Comparison of ENCODE assay signal across 19 cellular contexts in genomic region chr6:142297605-142297995, GRCh38. TPM values are rescaled to one million over a fixed set of nuclear protein-coding genes. Genes with fewer than 3 reads are reported as not detected.
DNase-seq lines count a peak whose midpoint lies in the region; ATAC-seq and TF ChIP-seq lines count a peak whose summit lies in the region.
"Had no signal": no experiment of that assay in that cellular context is flagged by ENCODE, and none has a peak within 500 bp of the region (broad histone marks: within the 10 kb centered on the region; RNA-seq: fewer than 3 reads in every experiment).

No MANE protein-coding gene starts in this region.

- BruUV-seq in Caco-2 (replicated peaks; lab: Mats Ljungman, UMichigan), result no TSS peak

- H3K36me3 Mint-ChIP-seq in Caco-2 (ENCODE audit: insufficient read depth, unreplicated experiment), result peaks cover 13% of the 10 kb centered on the region
- H3K36me3 Mint-ChIP-seq in chondrocyte (ENCODE audit: low read depth), result no peaks in the 10 kb centered on the region
- peaks cover 4% of the 10 kb centered on the region for H3K36me3 Mint-ChIP-seq in neural crest cell (ENCODE audit: low read depth)

- H3K79me2 ChIP-seq in OCI-LY3 (ENCODE audit: low read length), result no peaks in the 10 kb centered on the region

- no peak for ATAC-seq in GM19023 (IDR thresholded peaks at IDR 0.05; ENCODE audit: unreplicated experiment)
- ATAC-seq in esophagus mucosa, result no peak
- ATAC-seq: GM23338, Right ventricle myocardium inferior had no signal

- H3K4me3 ChIP-seq in Caco-2 (ENCODE audit: low read depth, low read length) (no peak overlapping the region), OCI-LY3 (ENCODE audit: low read length) (no peak overlapping the region)
- H3K4me3 ChIP-seq: GM23338, PC-9 had no signal

- H3K4me1 ChIP-seq in Caco-2, result peaks cover 57% of the 10 kb centered on the region
- H3K4me1 ChIP-seq in OCI-LY3 (ENCODE audit: low read length), result peaks cover 15% of the 10 kb centered on the region

- intact Hi-C loops in Caco-2 (cut with micrococcal nuclease; ENCODE audit: unreplicated experiment), result no loop called here

- peaks cover 28% of the 10 kb centered on the region for H3K9me3 Mint-ChIP-seq in Caco-2 (ENCODE audit: unreplicated experiment)
- H3K9me3 Mint-ChIP-seq in chondrocyte (ENCODE audit: low read depth), result no peaks in the 10 kb centered on the region
- peaks cover 5% of the 10 kb centered on the region for H3K9me3 Mint-ChIP-seq in neural crest cell
- H3K9me3 Mint-ChIP-seq: GM23338 had no signal

- no peaks in the 10 kb centered on the region for H3K27me3 Mint-ChIP-seq in Caco-2 (ENCODE audit: insufficient read depth, unreplicated experiment)
- peaks cover under 1% of the 10 kb centered on the region for H3K27me3 Mint-ChIP-seq in chondrocyte (ENCODE audit: low read depth)
- peaks cover 15% of the 10 kb centered on the region for H3K27me3 Mint-ChIP-seq in neural crest cell (ENCODE audit: low read depth)

- DNase-seq in Caco-2 (no peak), chondrocyte (ENCODE audit: low spot score) (no peak), neural crest cell (ENCODE audit: low read depth, low spot score) (no peak), NCI-H1105 treated with DMSO at 0.1 percent for 48 hours (lab: John Stamatoyannopoulos, UW) (no peak)
- DNase-seq in activated CD4-positive, alpha-beta T cell treated with anti-CD3 and anti-CD28 coated beads for 48 hours, result no peak
- DNase-seq: AML-193, COR-L47, KG1, NCI-H146, NCI-H2081 treated with DMSO at 0.1 percent for 48 hours, NCI-H510A, NCI-H774, PC-9 had no signal

- peak overlapping the region; percentile 7 for H3K4me3 Mint-ChIP-seq in Caco-2 (ENCODE audit: unreplicated experiment)
- no peak overlapping the region for H3K4me3 Mint-ChIP-seq in chondrocyte (ENCODE audit: unreplicated experiment)
- H3K4me3 Mint-ChIP-seq in neural crest cell, result peak overlapping the region; percentile 84
- H3K4me3 Mint-ChIP-seq: CD14-positive monocyte, GM23338 had no signal

- POLR2A ChIA-PET in Caco-2 (lab: Charles Lee), result no interaction called here

- TF ChIP-seq CTCF in Caco-2 (IDR thresholded peaks at IDR 0.05; ENCODE audit: insufficient read depth in 1 of 2, low read depth in 1 of 2, low read length in 1 of 2, severe bottlenecking in 1 of 2, unreplicated experiment in 1 of 2) (no peak), OCI-LY3 (IDR thresholded peaks at IDR 0.05; ENCODE audit: low read depth, low read length) (no peak), chondrocyte (IDR thresholded peaks at IDR 0.05) (no peak), neural crest cell (conservative IDR thresholded peaks at IDR 0.05) (no peak)

- no peak overlapping the region for H2AFZ ChIP-seq in OCI-LY3 (ENCODE audit: low read depth, low read length)
- H2AFZ ChIP-seq: GM23338, PC-9 had no signal

- H3K9me3 ChIP-seq in Caco-2, result no peaks in the 10 kb centered on the region
- H3K9me3 ChIP-seq in OCI-LY3 (ENCODE audit: insufficient read depth, low read length), result no peaks in the 10 kb centered on the region

- H3K36me3 ChIP-seq in Caco-2 (ENCODE audit: control insufficient read depth, insufficient read depth, low read length) (no peaks in the 10 kb centered on the region), OCI-LY3 (replicated peaks; ENCODE audit: low read depth, low read length) (no peaks in the 10 kb centered on the region)

- H3K4me1 Mint-ChIP-seq in Caco-2 (ENCODE audit: low read depth, unreplicated experiment) (peaks cover 56% of the 10 kb centered on the region), chondrocyte (ENCODE audit: low read depth) (peaks cover 21% of the 10 kb centered on the region), neural crest cell (peaks cover 47% of the 10 kb centered on the region)

- no peaks in the 10 kb centered on the region for H3K27me3 ChIP-seq in Caco-2 (replicated peaks; ENCODE audit: control insufficient read depth, insufficient read depth, low read length)
- H3K27me3 ChIP-seq in OCI-LY3 (ENCODE audit: low read depth, low read length), result no peaks in the 10 kb centered on the region

- 0 out of 2 replicates have a peak overlapping the region, but pooled peaks have one; percentile 11 for H3K4me2 ChIP-seq in OCI-LY3 (ENCODE audit: low read length)
- H3K4me2 ChIP-seq: GM23338, PC-9 had no signal

- H3K27ac ChIP-seq in OCI-LY3 (ENCODE audit: low read length), result no peak overlapping the region
- H3K27ac ChIP-seq: PC-9 had no signal

- H3K27ac Mint-ChIP-seq in Caco-2 (ENCODE audit: unreplicated experiment), result peak overlapping the region; percentile 59
- peak overlapping the region; percentile 60 for H3K27ac Mint-ChIP-seq in chondrocyte (ENCODE audit: unreplicated experiment)
- H3K27ac Mint-ChIP-seq in neural crest cell (ENCODE audit: unreplicated experiment), result peak overlapping the region; percentile 94
- H3K27ac Mint-ChIP-seq: GM23338 had no signal

- H4K20me1 ChIP-seq in OCI-LY3 (ENCODE audit: insufficient read depth, low read length), result no peaks in the 10 kb centered on the region

- CTCF ChIA-PET in Caco-2 (lab: Charles Lee), result no interaction called here

- no peak overlapping the region for H3K9ac ChIP-seq in OCI-LY3 (ENCODE audit: low read length)

RNA-seq across cellular contexts. Expression of gene ADGRG6, which starts 4.2 kb away (rescaled TPM):
- total RNA-seq in Caco-2 (2022) (98.0 and 98.7 TPM in 2 replicates), chondrocyte (1.7 to 2.5 TPM (median 2.5 TPM) in 3 replicates), neural crest cell (78.9 and 83.2 TPM in 2 replicates), esophagus mucosa (14.2 TPM)
